1 cellular context compared by ENCODE assay signal in the genomic region with DNA sequence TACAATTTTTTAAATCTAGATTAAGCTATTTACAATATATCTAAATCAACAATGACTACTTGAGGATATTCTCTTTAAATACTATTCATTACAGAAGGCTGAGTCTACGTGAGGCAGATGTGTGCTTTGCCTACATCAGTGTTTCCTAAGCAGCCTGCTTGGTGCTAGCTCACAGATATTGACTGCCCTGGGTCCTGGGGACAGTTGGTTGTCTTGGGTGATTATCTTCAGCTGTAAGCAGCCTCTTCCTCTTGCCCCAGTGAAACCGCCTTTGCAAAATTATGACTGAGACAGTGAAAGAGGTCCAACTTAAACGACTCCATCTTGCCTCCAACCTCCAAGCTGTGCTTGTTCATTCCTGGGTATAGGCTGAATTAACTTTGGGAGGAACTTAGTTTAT.
TF ChIP-seq lines count a peak whose summit lies in the region.

No MANE protein-coding gene starts in this region.

TF ChIP-seq in K562, 482 proteins besides CTCF, POLR2A, EP300 and RAD21 (continued from another document):
- TF ChIP-seq, protein P1, sequence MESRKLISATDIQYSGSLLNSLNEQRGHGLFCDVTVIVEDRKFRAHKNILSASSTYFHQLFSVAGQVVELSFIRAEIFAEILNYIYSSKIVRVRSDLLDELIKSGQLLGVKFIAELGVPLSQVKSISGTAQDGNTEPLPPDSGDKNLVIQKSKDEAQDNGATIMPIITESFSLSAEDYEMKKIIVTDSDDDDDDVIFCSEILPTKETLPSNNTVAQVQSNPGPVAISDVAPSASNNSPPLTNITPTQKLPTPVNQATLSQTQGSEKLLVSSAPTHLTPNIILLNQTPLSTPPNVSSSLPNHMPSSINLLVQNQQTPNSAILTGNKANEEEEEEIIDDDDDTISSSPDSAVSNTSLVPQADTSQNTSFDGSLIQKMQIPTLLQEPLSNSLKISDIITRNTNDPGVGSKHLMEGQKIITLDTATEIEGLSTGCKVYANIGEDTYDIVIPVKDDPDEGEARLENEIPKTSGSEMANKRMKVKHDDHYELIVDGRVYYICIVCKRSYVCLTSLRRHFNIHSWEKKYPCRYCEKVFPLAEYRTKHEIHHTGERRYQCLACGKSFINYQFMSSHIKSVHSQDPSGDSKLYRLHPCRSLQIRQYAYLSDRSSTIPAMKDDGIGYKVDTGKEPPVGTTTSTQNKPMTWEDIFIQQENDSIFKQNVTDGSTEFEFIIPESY (CRISPR knock-in tag; IDR thresholded peaks at IDR 0.05): no peak
- TF ChIP-seq, protein P2, sequence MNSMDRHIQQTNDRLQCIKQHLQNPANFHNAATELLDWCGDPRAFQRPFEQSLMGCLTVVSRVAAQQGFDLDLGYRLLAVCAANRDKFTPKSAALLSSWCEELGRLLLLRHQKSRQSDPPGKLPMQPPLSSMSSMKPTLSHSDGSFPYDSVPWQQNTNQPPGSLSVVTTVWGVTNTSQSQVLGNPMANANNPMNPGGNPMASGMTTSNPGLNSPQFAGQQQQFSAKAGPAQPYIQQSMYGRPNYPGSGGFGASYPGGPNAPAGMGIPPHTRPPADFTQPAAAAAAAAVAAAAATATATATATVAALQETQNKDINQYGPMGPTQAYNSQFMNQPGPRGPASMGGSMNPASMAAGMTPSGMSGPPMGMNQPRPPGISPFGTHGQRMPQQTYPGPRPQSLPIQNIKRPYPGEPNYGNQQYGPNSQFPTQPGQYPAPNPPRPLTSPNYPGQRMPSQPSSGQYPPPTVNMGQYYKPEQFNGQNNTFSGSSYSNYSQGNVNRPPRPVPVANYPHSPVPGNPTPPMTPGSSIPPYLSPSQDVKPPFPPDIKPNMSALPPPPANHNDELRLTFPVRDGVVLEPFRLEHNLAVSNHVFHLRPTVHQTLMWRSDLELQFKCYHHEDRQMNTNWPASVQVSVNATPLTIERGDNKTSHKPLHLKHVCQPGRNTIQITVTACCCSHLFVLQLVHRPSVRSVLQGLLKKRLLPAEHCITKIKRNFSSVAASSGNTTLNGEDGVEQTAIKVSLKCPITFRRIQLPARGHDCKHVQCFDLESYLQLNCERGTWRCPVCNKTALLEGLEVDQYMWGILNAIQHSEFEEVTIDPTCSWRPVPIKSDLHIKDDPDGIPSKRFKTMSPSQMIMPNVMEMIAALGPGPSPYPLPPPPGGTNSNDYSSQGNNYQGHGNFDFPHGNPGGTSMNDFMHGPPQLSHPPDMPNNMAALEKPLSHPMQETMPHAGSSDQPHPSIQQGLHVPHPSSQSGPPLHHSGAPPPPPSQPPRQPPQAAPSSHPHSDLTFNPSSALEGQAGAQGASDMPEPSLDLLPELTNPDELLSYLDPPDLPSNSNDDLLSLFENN (IDR thresholded peaks at IDR 0.05; ENCODE audit: low read depth in 2 of 2, low read length in 2 of 2): peak in 1 of 2 experiments; percentile 12; a peak in 1 of 4 replicates
- no peak for TF ChIP-seq ZKSCAN3 (CRISPR knock-in tag; IDR thresholded peaks at IDR 0.05)
- no peak for TF ChIP-seq JUND (IDR thresholded peaks at IDR 0.05; ENCODE audit: borderline replicate concordance, low read depth, low read length)
- no peak for TF ChIP-seq JUND (tag; IDR thresholded peaks at IDR 0.05; ENCODE audit: borderline replicate concordance, low read depth, low read length)
- TF ChIP-seq, protein P3, sequence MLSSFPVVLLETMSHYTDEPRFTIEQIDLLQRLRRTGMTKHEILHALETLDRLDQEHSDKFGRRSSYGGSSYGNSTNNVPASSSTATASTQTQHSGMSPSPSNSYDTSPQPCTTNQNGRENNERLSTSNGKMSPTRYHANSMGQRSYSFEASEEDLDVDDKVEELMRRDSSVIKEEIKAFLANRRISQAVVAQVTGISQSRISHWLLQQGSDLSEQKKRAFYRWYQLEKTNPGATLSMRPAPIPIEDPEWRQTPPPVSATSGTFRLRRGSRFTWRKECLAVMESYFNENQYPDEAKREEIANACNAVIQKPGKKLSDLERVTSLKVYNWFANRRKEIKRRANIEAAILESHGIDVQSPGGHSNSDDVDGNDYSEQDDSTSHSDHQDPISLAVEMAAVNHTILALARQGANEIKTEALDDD (IDR thresholded peaks at IDR 0.05): no peak
- TF ChIP-seq L3MBTL2 (IDR thresholded peaks at IDR 0.05): no peak
- TF ChIP-seq CCNT2 (IDR thresholded peaks at IDR 0.05; ENCODE audit: borderline replicate concordance, extremely low read depth, insufficient read length, low read depth, low read length): no peak
- peak in 1 of 3 experiments; percentile 29 for TF ChIP-seq YY1 (IDR thresholded peaks at IDR 0.05; ENCODE audit: borderline replicate concordance in 1 of 3, control insufficient read depth in 1 of 3, extremely low read depth in 1 of 3, insufficient read depth in 3 of 3, insufficient read length in 1 of 3, insufficient replicate concordance in 2 of 3, low read depth in 1 of 3, low read length in 2 of 3)
- TF ChIP-seq CTBP1 (IDR thresholded peaks at IDR 0.05; ENCODE audit: borderline replicate concordance): peak; percentile 26; the same call in 1 of the 2 replicates
- TF ChIP-seq, protein P4, sequence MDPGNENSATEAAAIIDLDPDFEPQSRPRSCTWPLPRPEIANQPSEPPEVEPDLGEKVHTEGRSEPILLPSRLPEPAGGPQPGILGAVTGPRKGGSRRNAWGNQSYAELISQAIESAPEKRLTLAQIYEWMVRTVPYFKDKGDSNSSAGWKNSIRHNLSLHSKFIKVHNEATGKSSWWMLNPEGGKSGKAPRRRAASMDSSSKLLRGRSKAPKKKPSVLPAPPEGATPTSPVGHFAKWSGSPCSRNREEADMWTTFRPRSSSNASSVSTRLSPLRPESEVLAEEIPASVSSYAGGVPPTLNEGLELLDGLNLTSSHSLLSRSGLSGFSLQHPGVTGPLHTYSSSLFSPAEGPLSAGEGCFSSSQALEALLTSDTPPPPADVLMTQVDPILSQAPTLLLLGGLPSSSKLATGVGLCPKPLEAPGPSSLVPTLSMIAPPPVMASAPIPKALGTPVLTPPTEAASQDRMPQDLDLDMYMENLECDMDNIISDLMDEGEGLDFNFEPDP (CRISPR knock-in tag; IDR thresholded peaks at IDR 0.05): no peak
- TF ChIP-seq, protein P5, sequence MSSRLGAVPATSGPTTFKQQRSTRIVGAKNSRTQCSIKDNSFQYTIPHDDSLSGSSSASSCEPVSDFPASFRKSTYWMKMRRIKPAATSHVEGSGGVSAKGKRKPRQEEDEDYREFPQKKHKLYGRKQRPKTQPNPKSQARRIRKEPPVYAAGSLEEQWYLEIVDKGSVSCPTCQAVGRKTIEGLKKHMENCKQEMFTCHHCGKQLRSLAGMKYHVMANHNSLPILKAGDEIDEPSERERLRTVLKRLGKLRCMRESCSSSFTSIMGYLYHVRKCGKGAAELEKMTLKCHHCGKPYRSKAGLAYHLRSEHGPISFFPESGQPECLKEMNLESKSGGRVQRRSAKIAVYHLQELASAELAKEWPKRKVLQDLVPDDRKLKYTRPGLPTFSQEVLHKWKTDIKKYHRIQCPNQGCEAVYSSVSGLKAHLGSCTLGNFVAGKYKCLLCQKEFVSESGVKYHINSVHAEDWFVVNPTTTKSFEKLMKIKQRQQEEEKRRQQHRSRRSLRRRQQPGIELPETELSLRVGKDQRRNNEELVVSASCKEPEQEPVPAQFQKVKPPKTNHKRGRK (tag; IDR thresholded peaks at IDR 0.05): no peak
- no peak for TF ChIP-seq MYBL2 (IDR thresholded peaks at IDR 0.05; ENCODE audit: low read depth)
- no peak for TF ChIP-seq MYBL2 (CRISPR knock-in tag; IDR thresholded peaks at IDR 0.05; ENCODE audit: borderline replicate concordance)
- TF ChIP-seq GABPB1 (CRISPR knock-in tag; IDR thresholded peaks at IDR 0.05): no peak
- TF ChIP-seq ZNF780A (CRISPR knock-in tag; IDR thresholded peaks at IDR 0.05): no peak
- peak; percentile 14; the same call in 1 of the 2 replicates for TF ChIP-seq ZNF766 (CRISPR knock-in tag; conservative IDR thresholded peaks at IDR 0.05)
- TF ChIP-seq SOX6 (IDR thresholded peaks at IDR 0.05): 0 out of 2 replicates have a peak, but pooled peaks have one; percentile 9
- peak; percentile 66 for TF ChIP-seq RFX1 (IDR thresholded peaks at IDR 0.05)
- TF ChIP-seq MAZ (CRISPR knock-in tag; conservative IDR thresholded peaks at IDR 0.05 in 1 of 2, IDR thresholded peaks at IDR 0.05 in 1 of 2): 0 out of 4 replicates have a peak, but pooled peaks of 1 of the 2 experiments have one; percentile 3
- TF ChIP-seq ZSCAN29 (IDR thresholded peaks at IDR 0.05): no peak
